ENCODE assay signal across 1 cellular context in the genomic region with DNA sequence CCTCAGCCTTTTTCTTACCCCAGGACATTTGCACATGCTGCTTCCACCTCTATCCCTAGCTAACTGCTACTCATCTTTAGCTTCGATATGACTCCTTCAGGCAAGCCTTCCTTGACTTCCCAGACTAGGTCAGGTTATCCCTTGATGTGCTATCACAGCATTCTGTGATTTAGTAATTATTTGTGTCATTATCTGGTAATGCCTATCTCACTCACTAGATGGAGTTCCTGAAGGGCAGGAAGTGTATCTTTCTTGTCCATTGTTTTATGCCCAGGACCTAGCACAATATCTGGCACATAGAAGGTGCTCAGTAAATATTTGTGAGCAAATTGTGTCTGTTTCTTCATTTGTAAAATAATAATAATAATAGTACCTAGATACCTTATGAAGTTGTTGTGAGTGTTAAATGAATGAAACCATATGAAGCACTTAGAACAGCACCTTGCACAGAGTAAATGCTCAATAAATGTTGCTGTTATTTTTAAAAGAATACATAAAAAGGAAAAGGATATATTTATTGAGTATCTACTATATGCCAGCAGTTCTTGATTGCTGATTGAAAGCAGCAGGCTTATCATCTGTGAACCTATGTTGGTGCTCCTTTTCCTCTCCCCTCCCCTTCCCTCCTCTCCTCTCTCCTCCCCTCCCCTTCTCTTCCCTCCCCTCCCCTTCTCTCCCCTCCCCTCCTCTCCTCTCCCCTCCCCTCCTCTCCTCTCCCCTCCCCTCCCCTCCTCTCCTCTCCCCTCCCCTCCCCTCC.
A peak's percentile ranks its signal among the peaks of the same experiment; 100 is the strongest.
TF ChIP-seq lines count a peak whose summit lies in the region.

No MANE protein-coding gene starts in this region.

TF ChIP-seq in HepG2, 621 proteins besides CTCF, POLR2A, EP300 and RAD21:
- TF ChIP-seq PCBP2 (optimal IDR thresholded peaks at IDR 0.05; ENCODE audit: low read depth, low read length, poor library complexity, severe bottlenecking) (peak; percentile 30), ZFP37 (CRISPR knock-in tag; IDR thresholded peaks at IDR 0.05; ENCODE audit: borderline replicate concordance) (no peak), MAFK (conservative IDR thresholded peaks at IDR 0.05 in 1 of 2, IDR thresholded peaks at IDR 0.05 in 1 of 2; ENCODE audit: low read length in 2 of 2) (no peak), HNRNPK (IDR thresholded peaks at IDR 0.05; ENCODE audit: low read depth, low read length, poor library complexity, severe bottlenecking) (peak; percentile 91), PCBP1 (IDR thresholded peaks at IDR 0.05; ENCODE audit: borderline replicate concordance, low read depth, low read length) (peak; percentile 85; the same call in 1 of the 2 replicates)
- TF ChIP-seq, protein P1, sequence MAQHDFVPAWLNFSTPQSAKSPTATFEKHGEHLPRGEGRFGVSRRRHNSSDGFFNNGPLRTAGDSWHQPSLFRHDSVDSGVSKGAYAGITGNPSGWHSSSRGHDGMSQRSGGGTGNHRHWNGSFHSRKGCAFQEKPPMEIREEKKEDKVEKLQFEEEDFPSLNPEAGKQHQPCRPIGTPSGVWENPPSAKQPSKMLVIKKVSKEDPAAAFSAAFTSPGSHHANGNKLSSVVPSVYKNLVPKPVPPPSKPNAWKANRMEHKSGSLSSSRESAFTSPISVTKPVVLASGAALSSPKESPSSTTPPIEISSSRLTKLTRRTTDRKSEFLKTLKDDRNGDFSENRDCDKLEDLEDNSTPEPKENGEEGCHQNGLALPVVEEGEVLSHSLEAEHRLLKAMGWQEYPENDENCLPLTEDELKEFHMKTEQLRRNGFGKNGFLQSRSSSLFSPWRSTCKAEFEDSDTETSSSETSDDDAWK (CRISPR knock-in tag; IDR thresholded peaks at IDR 0.05) = no peak
